Comparison of ENCODE assay signal across 1 cellular context in the genomic region with DNA sequence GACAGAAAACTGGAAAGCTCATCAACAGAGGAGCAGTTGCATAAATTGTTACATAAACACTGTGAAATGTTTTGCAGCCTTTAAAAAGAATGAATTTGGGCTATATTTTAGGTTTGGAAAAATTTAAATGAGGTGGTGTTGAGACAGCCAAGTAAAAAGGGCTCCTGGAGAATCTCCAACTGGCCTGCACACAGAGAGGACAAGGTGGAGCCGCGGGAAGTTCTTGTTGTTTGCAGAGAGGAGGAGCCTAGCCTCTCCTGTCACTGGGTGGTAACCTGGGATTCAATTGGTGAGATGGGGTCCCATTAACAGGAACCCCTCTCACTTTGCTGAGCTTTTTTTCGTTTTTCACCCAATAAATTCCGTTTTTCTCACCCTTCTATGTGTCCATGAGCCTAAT.
TF ChIP-seq lines count a peak whose summit lies in the region.

No MANE protein-coding gene starts in this region.

TF ChIP-seq in GM23338, 12 proteins besides CTCF, POLR2A, EP300 and RAD21 (continued from another document):
- TF ChIP-seq, protein P1, sequence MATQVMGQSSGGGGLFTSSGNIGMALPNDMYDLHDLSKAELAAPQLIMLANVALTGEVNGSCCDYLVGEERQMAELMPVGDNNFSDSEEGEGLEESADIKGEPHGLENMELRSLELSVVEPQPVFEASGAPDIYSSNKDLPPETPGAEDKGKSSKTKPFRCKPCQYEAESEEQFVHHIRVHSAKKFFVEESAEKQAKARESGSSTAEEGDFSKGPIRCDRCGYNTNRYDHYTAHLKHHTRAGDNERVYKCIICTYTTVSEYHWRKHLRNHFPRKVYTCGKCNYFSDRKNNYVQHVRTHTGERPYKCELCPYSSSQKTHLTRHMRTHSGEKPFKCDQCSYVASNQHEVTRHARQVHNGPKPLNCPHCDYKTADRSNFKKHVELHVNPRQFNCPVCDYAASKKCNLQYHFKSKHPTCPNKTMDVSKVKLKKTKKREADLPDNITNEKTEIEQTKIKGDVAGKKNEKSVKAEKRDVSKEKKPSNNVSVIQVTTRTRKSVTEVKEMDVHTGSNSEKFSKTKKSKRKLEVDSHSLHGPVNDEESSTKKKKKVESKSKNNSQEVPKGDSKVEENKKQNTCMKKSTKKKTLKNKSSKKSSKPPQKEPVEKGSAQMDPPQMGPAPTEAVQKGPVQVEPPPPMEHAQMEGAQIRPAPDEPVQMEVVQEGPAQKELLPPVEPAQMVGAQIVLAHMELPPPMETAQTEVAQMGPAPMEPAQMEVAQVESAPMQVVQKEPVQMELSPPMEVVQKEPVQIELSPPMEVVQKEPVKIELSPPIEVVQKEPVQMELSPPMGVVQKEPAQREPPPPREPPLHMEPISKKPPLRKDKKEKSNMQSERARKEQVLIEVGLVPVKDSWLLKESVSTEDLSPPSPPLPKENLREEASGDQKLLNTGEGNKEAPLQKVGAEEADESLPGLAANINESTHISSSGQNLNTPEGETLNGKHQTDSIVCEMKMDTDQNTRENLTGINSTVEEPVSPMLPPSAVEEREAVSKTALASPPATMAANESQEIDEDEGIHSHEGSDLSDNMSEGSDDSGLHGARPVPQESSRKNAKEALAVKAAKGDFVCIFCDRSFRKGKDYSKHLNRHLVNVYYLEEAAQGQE (IDR thresholded peaks at IDR 0.05; ENCODE audit: unreplicated experiment), result no peak
- TF ChIP-seq, protein P2, sequence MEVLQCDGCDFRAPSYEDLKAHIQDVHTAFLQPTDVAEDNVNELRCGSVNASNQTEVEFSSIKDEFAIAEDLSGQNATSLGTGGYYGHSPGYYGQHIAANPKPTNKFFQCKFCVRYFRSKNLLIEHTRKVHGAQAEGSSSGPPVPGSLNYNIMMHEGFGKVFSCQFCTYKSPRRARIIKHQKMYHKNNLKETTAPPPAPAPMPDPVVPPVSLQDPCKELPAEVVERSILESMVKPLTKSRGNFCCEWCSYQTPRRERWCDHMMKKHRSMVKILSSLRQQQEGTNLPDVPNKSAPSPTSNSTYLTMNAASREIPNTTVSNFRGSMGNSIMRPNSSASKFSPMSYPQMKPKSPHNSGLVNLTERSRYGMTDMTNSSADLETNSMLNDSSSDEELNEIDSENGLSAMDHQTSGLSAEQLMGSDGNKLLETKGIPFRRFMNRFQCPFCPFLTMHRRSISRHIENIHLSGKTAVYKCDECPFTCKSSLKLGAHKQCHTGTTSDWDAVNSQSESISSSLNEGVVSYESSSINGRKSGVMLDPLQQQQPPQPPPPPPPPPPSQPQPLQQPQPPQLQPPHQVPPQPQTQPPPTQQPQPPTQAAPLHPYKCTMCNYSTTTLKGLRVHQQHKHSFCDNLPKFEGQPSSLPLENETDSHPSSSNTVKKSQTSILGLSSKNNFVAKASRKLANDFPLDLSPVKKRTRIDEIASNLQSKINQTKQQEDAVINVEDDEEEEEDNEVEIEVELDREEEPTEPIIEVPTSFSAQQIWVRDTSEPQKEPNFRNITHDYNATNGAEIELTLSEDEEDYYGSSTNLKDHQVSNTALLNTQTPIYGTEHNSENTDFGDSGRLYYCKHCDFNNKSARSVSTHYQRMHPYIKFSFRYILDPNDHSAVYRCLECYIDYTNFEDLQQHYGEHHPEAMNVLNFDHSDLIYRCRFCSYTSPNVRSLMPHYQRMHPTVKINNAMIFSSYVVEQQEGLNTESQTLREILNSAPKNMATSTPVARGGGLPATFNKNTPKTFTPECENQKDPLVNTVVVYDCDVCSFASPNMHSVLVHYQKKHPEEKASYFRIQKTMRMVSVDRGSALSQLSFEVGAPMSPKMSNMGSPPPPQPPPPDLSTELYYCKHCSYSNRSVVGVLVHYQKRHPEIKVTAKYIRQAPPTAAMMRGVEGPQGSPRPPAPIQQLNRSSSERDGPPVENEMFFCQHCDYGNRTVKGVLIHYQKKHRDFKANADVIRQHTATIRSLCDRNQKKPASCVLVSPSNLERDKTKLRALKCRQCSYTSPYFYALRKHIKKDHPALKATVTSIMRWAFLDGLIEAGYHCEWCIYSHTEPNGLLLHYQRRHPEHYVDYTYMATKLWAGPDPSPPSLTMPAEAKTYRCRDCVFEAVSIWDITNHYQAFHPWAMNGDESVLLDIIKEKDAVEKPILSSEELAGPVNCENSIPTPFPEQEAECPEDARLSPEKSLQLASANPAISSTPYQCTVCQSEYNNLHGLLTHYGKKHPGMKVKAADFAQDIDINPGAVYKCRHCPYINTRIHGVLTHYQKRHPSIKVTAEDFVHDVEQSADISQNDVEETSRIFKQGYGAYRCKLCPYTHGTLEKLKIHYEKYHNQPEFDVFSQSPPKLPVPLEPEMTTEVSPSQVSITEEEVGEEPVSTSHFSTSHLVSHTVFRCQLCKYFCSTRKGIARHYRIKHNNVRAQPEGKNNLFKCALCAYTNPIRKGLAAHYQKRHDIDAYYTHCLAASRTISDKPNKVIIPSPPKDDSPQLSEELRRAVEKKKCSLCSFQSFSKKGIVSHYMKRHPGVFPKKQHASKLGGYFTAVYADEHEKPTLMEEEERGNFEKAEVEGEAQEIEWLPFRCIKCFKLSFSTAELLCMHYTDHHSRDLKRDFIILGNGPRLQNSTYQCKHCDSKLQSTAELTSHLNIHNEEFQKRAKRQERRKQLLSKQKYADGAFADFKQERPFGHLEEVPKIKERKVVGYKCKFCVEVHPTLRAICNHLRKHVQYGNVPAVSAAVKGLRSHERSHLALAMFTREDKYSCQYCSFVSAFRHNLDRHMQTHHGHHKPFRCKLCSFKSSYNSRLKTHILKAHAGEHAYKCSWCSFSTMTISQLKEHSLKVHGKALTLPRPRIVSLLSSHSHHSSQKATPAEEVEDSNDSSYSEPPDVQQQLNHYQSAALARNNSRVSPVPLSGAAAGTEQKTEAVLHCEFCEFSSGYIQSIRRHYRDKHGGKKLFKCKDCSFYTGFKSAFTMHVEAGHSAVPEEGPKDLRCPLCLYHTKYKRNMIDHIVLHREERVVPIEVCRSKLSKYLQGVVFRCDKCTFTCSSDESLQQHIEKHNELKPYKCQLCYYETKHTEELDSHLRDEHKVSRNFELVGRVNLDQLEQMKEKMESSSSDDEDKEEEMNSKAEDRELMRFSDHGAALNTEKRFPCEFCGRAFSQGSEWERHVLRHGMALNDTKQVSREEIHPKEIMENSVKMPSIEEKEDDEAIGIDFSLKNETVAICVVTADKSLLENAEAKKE (CRISPR knock-in tag; IDR thresholded peaks at IDR 0.05), result no peak
